In the genomic region with DNA sequence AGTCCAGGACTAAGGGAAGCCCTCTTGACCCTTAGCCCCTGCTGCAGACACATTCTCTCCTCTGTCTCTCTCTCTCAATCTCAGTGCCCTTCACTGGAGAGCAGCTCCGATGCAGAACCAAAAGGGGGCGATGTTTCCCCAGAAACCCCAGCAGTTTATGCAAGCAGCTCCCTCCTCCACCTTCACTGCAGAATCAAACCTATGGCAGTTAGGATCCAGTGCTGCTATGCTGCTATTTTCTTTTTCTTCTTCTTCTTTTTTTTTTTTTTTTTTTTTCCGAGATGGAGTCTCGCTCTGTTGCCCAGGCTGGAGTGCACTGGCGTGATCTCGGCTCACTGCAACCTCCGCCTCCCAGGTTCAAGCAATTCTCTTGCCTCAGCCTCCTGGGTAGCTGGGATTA, we compare ENCODE assay signal across 9 cellular contexts. TPM values are rescaled to one million over a fixed set of nuclear protein-coding genes. Genes with fewer than 3 reads are reported as not detected.
A peak's percentile ranks its signal among the peaks of the same experiment; 100 is the strongest.
DNase-seq lines count a peak whose midpoint lies in the region; ATAC-seq, FAIRE-seq and TF ChIP-seq lines count a peak whose summit lies in the region.
"Not testable (repeated sequence)": the region's sequence is repeated elsewhere in the genome, so short reads cannot be mapped to it uniquely, and the experiment has no call there.
"Had no signal": no experiment of that assay in that cellular context is flagged by ENCODE, and none has a peak within 500 bp of the region (broad histone marks: within the 10 kb centered on the region; RNA-seq: fewer than 3 reads in every experiment).

No MANE protein-coding gene starts in this region.

- DNase-seq in AG04449 (ENCODE audit: low read depth, low spot score); GM18507 (ENCODE audit: extremely low spot score, insufficient read length, low read depth): not testable (repeated sequence)
- DNase-seq in NCI-H1694 treated with DMSO at 0.1 percent for 48 hours (lab: John Stamatoyannopoulos, UW) (peak; percentile 49), SKM-1 treated with dmso at 0.1 percent for 144 hours (lab: John Stamatoyannopoulos, UW; ENCODE audit: unreplicated experiment) (peak; percentile 68), activated T-helper 1 cell treated with Interleukin-2 at 50 U/mL for 16 hours (ENCODE audit: low read depth) (peak; percentile 74), endothelial cell of umbilical vein (ENCODE audit: low read depth, low spot score) (peak; percentile 82), lung (ENCODE audit: low spot score) (peak; percentile 87)
- DNase-seq in stimulated activated CD4-positive, alpha-beta T cell treated with anti-CD3 and anti-CD28 coated beads, Interleukin-2, amount 100 ng/mL, for 24 hours, result peak; percentile 81 to 86

- not testable (repeated sequence) for H2AFZ ChIP-seq in endothelial cell of umbilical vein (ENCODE audit: low read depth, low read length)

- H3K9ac ChIP-seq in endothelial cell of umbilical vein (replicated peaks; ENCODE audit: extremely low read depth, insufficient read depth, low read length), result not testable (repeated sequence)

- not testable (repeated sequence) for H3K79me2 ChIP-seq in endothelial cell of umbilical vein (ENCODE audit: control insufficient read depth, insufficient read depth, low read length)

- TF ChIP-seq POLR2A in endothelial cell of umbilical vein (IDR thresholded peaks at IDR 0.05; ENCODE audit: low read depth, low read length), result not testable (repeated sequence)

- H3K27me3 ChIP-seq in endothelial cell of umbilical vein (ENCODE audit: control insufficient read depth in 2 of 2, insufficient read depth in 2 of 2, low read length in 2 of 2); lung (ENCODE audit: control insufficient read depth, insufficient read depth): not testable (repeated sequence)

- BruUV-seq in endothelial cell of umbilical vein (replicated peaks; lab: Mats Ljungman, UMichigan), result not testable (repeated sequence)

- dilution Hi-C loops in endothelial cell of umbilical vein (cut with MboI; ENCODE audit: extremely low pct_ligation_motif_present, low sequenced_read_pairs), result not testable (repeated sequence)

- POLR2A ChIA-PET in AG04449 (lab: Yijun Ruan, JAX) (interaction anchor here (0.5 to 1.1 kb wide), 9 partner anchors 16 to 230 kb away, joined by 3 to 12 read pairs (median 3); a partner anchor contains a TSS), endothelial cell of umbilical vein (lab: Charles Lee) (interaction anchor here (0.6 to 0.8 kb wide), 7 partner anchors 8 to 105 kb away, joined by 4 to 9 read pairs (median 5); a partner anchor contains a TSS)

- not testable (repeated sequence) for ATAC-seq in lung (ENCODE audit: insufficient read depth, low FRiP score)

- not testable (repeated sequence) for H4K20me1 ChIP-seq in endothelial cell of umbilical vein (replicated peaks; ENCODE audit: control insufficient read depth, extremely low read depth, insufficient read depth, low read length)

- not testable (repeated sequence) for H3K4me1 ChIP-seq in endothelial cell of umbilical vein (ENCODE audit: control insufficient read depth, extremely low read depth, insufficient read depth, low read length); lung (ENCODE audit: control insufficient read depth in 2 of 2, insufficient read depth in 2 of 2, low read length in 2 of 2)

- not testable (repeated sequence) for H3K9me1 ChIP-seq in endothelial cell of umbilical vein (replicated peaks; ENCODE audit: control insufficient read depth, extremely low read depth, insufficient read depth, low read length)

- H3K4me2 ChIP-seq in endothelial cell of umbilical vein (ENCODE audit: insufficient read depth, low read length), result not testable (repeated sequence)

- not testable (repeated sequence) for H3K27ac ChIP-seq in endothelial cell of umbilical vein (ENCODE audit: insufficient read depth, low read depth, low read length); lung (ENCODE audit: low read depth in 1 of 2, low read length in 1 of 2)

- FAIRE-seq in GM18507 (lab: Jason Lieb, UNC) (peak; percentile 91), endothelial cell of umbilical vein (lab: Jason Lieb, UNC) (peak; percentile 97)

- not testable (repeated sequence) for H3K9me3 ChIP-seq in endothelial cell of umbilical vein (replicated peaks; ENCODE audit: control insufficient read depth, insufficient read depth, low read length); lung (ENCODE audit: control insufficient read depth in 2 of 2, insufficient read depth in 1 of 2, low read length in 1 of 2)

- 33 to 51% methylated on average over 3 to 7 of the region's 7 CpGs for WGBS in lung, 2 donors

- CTCF ChIA-PET in AG04449 (lab: Yijun Ruan, JAX), result interaction anchor here (1.0 to 9.3 kb wide), 30 partner anchors 11 to 227 kb away, joined by 3 to 205 read pairs (median 5); a partner anchor contains a TSS
- CTCF ChIA-PET in endothelial cell of umbilical vein (lab: Charles Lee), result interaction anchor here (0.6 to 9.1 kb wide), 48 partner anchors 8 to 543 kb away, joined by 3 to 244 read pairs (median 5); a partner anchor contains a TSS

- H3K36me3 ChIP-seq in endothelial cell of umbilical vein (ENCODE audit: control insufficient read depth in 2 of 2, extremely low read depth in 1 of 2, insufficient read depth in 2 of 2, low read length in 2 of 2); lung (ENCODE audit: control insufficient read depth in 2 of 2, insufficient read depth in 2 of 2, low read length in 2 of 2): not testable (repeated sequence)

- intact Hi-C loops in endothelial cell of umbilical vein (cut with micrococcal nuclease), result loop anchor here (1.0 to 2.0 kb wide), 4 partner anchors 18 to 150 kb away; no protein-coding TSS in a partner anchor

- peak; percentile 95 for TF ChIP-seq CTCF in AG04449 (IDR thresholded peaks at IDR 0.05; ENCODE audit: insufficient read depth, low read length, missing control alignments)
- peak; percentile 89 to 92 for TF ChIP-seq CTCF in endothelial cell of umbilical vein (IDR thresholded peaks at IDR 0.05; ENCODE audit: extremely low read depth in 1 of 2, insufficient read depth in 1 of 2, low read depth in 1 of 2, low read length in 2 of 2)
- peak; percentile 87 for TF ChIP-seq CTCF in lung (IDR thresholded peaks at IDR 0.05; ENCODE audit: control extremely low read depth, extremely low read depth)

- not testable (repeated sequence) for H3K4me3 ChIP-seq in AG04449 (ENCODE audit: low read depth, low read length); endothelial cell of umbilical vein (replicated peaks in 1 of 3; ENCODE audit: insufficient read depth in 1 of 3, low read depth in 1 of 3, low read length in 3 of 3); lung

RNA-seq across cellular contexts. Expression of a gene that starts 11.3 kb away (rescaled TPM):
- total RNA-seq in endothelial cell of umbilical vein (1.6 and 4.5 TPM in 2 replicates), lung (10 to 100 TPM in 1 of 2 donors, 1 to 10 TPM in 1; 9.7 to 13.2 TPM)
- polyA plus RNA-seq in endothelial cell of umbilical vein (0.98 and 1.0 TPM in 2 replicates), lung (1 to 10 TPM; 5.2 to 5.4 TPM)
- polyA plus RNA-seq in endothelial cell of umbilical vein (2011; cell fraction: cytosol; rRNA removed), result 0.97 and 1.1 TPM in 2 replicates
- polyA plus RNA-seq in endothelial cell of umbilical vein (2011; cell fraction: nucleus; rRNA removed), result 0.76 and 1.2 TPM in 2 replicates
- polyA plus RNA-seq in endothelial cell of umbilical vein (2012), result 1.1 and 3.4 TPM in 2 replicates
- 0.22 and 0.70 TPM in 2 replicates for polyA minus RNA-seq in endothelial cell of umbilical vein
- polyA minus RNA-seq in endothelial cell of umbilical vein (2011; cell fraction: cytosol; rRNA and poly(A)+ RNA removed), result 2.9 TPM
- polyA minus RNA-seq in endothelial cell of umbilical vein (2011; cell fraction: nucleus; rRNA and poly(A)+ RNA removed), result 0.63 TPM in 2 replicates
- total RNA-seq: activated CD8-positive, alpha-beta memory T cell treated with anti-CD3 and anti-CD28 coated beads for 36 hours had no signal

RNA-seq across cellular contexts. Expression of a gene that starts 14.7 kb away (rescaled TPM):
- 151 and 172 TPM in 2 replicates for total RNA-seq in endothelial cell of umbilical vein
- polyA plus RNA-seq in endothelial cell of umbilical vein, result 86.9 and 89.8 TPM in 2 replicates
- polyA plus RNA-seq in endothelial cell of umbilical vein (2011; cell fraction: cytosol; rRNA removed), result 66.9 and 73.8 TPM in 2 replicates
- polyA plus RNA-seq in endothelial cell of umbilical vein (2011; cell fraction: nucleus; rRNA removed), result 57.1 and 65.8 TPM in 2 replicates
- polyA plus RNA-seq in endothelial cell of umbilical vein (2012), result 110 and 151 TPM in 2 replicates
- polyA minus RNA-seq in endothelial cell of umbilical vein, result 270 and 327 TPM in 2 replicates
- polyA minus RNA-seq in endothelial cell of umbilical vein (2011; cell fraction: cytosol; rRNA and poly(A)+ RNA removed), result 37.0 TPM
- polyA minus RNA-seq in endothelial cell of umbilical vein (2011; cell fraction: nucleus; rRNA and poly(A)+ RNA removed), result 64.7 and 67.8 TPM in 2 replicates
- total RNA-seq in lung, result 10 to 100 TPM; 48.6 to 53.0 TPM
- 10 to 100 TPM in 1 of 2 donors, 1 to 10 TPM in 1; 8.2 to 13.4 TPM for polyA plus RNA-seq in lung

RNA-seq across cellular contexts. Expression of a gene that starts 59.8 kb away (rescaled TPM):
- total RNA-seq in endothelial cell of umbilical vein (261 TPM in 2 replicates), lung (100 to 1,000 TPM; 192 to 198 TPM)
- polyA plus RNA-seq in endothelial cell of umbilical vein (80.5 and 83.2 TPM in 2 replicates), lung (10 to 100 TPM; 92.2 to 96.0 TPM)
- polyA plus RNA-seq in endothelial cell of umbilical vein (2011; cell fraction: cytosol; rRNA removed), result 57.0 and 68.8 TPM in 2 replicates
- 81.0 and 83.8 TPM in 2 replicates for polyA plus RNA-seq in endothelial cell of umbilical vein (2011; cell fraction: nucleus; rRNA removed)
- polyA plus RNA-seq in endothelial cell of umbilical vein (2012), result 144 and 151 TPM in 2 replicates
- polyA minus RNA-seq in endothelial cell of umbilical vein, result 83.4 and 89.8 TPM in 2 replicates
- polyA minus RNA-seq in endothelial cell of umbilical vein (2011; cell fraction: cytosol; rRNA and poly(A)+ RNA removed), result 23.2 TPM
- polyA minus RNA-seq in endothelial cell of umbilical vein (2011; cell fraction: nucleus; rRNA and poly(A)+ RNA removed), result 80.5 and 86.2 TPM in 2 replicates
